Comparison of ENCODE assay signal across 1 cellular context in the genomic region with DNA sequence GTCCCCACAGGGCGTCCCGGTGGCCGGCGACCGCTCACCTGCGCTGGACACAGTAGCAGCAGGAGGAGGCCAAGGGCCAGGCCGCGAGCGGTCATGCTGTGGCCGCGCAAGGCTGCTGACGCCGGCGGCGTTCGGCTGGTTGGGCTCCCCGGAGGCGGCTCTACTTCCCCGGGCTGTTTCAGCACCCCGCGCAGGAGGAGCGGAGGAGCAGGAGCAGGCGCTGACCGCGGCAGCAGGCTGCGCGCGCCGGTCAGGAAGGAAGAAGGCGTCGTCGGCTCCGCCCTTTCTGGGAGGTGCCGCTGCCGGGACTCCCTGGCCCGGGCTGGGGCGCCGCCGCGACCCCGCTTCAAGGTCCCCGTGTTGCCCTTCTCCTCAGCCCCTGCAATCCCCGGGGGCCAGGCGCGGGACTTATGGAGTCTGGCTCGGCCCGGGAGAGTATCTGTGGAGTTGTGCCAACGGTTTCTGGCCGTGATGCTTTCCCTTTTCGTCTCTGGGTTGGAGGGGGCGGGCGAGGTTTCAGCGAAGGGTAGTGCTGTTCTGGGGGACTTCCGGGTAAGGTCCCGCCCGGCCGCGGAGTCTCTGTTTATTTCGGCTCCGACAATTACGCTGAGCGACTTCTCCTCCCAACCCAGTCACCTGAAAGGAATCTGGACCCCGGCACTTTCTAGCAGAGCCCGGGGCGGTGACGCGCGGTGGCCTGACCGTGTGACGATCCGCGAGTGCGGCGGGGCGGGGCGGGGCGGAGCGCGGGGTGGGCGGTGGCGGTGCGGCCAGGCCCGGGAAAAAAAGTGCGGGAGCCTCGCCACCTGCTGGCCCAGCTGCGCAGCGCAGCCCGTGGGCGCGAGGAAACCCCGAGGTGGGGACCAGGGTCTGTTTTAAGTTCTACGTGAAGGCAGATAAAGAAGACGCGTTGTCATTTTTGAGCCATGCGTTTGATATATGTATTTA.
A peak's percentile ranks its signal among the peaks of the same experiment; 100 is the strongest.
TF ChIP-seq lines count a peak whose summit lies in the region.

A gene (minus strand): TSS at position 258 of the 948 bp plus-strand sequence. CDS start 163 bp downstream, at position 95.

TF ChIP-seq in HepG2, 621 proteins besides CTCF, POLR2A, EP300 and RAD21 (continued from another document and continues in another):
- TF ChIP-seq, protein P1, sequence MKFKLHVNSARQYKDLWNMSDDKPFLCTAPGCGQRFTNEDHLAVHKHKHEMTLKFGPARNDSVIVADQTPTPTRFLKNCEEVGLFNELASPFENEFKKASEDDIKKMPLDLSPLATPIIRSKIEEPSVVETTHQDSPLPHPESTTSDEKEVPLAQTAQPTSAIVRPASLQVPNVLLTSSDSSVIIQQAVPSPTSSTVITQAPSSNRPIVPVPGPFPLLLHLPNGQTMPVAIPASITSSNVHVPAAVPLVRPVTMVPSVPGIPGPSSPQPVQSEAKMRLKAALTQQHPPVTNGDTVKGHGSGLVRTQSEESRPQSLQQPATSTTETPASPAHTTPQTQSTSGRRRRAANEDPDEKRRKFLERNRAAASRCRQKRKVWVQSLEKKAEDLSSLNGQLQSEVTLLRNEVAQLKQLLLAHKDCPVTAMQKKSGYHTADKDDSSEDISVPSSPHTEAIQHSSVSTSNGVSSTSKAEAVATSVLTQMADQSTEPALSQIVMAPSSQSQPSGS (CRISPR knock-in tag; IDR thresholded peaks at IDR 0.05): peak; percentile 12; the same call in 1 of the 2 replicates
- TF ChIP-seq SP2 (CRISPR knock-in tag; IDR thresholded peaks at IDR 0.05): no peak
- peak; percentile 90; the same call in 1 of the 2 replicates for TF ChIP-seq ZNF224 (CRISPR knock-in tag; IDR thresholded peaks at IDR 0.05)
- TF ChIP-seq NFE2L2 (IDR thresholded peaks at IDR 0.05; ENCODE audit: low read length): no peak
- no peak for TF ChIP-seq CC2D1A (CRISPR knock-in tag; IDR thresholded peaks at IDR 0.05)
- no peak; the same call in 1 of the 2 replicates for TF ChIP-seq IRF2 (CRISPR knock-in tag; IDR thresholded peaks at IDR 0.05)
- TF ChIP-seq ZNF879 (CRISPR knock-in tag; IDR thresholded peaks at IDR 0.05): 0 out of 2 replicates have a peak, but pooled peaks have one; percentile 83
- TF ChIP-seq KDM1A (CRISPR knock-in tag; IDR thresholded peaks at IDR 0.05): no peak
- TF ChIP-seq, protein P2, sequence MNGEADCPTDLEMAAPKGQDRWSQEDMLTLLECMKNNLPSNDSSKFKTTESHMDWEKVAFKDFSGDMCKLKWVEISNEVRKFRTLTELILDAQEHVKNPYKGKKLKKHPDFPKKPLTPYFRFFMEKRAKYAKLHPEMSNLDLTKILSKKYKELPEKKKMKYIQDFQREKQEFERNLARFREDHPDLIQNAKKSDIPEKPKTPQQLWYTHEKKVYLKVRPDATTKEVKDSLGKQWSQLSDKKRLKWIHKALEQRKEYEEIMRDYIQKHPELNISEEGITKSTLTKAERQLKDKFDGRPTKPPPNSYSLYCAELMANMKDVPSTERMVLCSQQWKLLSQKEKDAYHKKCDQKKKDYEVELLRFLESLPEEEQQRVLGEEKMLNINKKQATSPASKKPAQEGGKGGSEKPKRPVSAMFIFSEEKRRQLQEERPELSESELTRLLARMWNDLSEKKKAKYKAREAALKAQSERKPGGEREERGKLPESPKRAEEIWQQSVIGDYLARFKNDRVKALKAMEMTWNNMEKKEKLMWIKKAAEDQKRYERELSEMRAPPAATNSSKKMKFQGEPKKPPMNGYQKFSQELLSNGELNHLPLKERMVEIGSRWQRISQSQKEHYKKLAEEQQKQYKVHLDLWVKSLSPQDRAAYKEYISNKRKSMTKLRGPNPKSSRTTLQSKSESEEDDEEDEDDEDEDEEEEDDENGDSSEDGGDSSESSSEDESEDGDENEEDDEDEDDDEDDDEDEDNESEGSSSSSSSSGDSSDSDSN (CRISPR knock-in tag; IDR thresholded peaks at IDR 0.05): peak; percentile 99
- TF ChIP-seq ZNF33A (CRISPR knock-in tag; IDR thresholded peaks at IDR 0.05; ENCODE audit: borderline replicate concordance): no peak; the same call in 1 of the 2 replicates
- TF ChIP-seq, protein P3, sequence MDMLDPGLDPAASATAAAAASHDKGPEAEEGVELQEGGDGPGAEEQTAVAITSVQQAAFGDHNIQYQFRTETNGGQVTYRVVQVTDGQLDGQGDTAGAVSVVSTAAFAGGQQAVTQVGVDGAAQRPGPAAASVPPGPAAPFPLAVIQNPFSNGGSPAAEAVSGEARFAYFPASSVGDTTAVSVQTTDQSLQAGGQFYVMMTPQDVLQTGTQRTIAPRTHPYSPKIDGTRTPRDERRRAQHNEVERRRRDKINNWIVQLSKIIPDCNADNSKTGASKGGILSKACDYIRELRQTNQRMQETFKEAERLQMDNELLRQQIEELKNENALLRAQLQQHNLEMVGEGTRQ (IDR thresholded peaks at IDR 0.05; ENCODE audit: low read depth, low read length): no peak
- TF ChIP-seq, protein P3 (CRISPR knock-in tag; IDR thresholded peaks at IDR 0.05; ENCODE audit: borderline replicate concordance): no peak
- TF ChIP-seq, protein P4, sequence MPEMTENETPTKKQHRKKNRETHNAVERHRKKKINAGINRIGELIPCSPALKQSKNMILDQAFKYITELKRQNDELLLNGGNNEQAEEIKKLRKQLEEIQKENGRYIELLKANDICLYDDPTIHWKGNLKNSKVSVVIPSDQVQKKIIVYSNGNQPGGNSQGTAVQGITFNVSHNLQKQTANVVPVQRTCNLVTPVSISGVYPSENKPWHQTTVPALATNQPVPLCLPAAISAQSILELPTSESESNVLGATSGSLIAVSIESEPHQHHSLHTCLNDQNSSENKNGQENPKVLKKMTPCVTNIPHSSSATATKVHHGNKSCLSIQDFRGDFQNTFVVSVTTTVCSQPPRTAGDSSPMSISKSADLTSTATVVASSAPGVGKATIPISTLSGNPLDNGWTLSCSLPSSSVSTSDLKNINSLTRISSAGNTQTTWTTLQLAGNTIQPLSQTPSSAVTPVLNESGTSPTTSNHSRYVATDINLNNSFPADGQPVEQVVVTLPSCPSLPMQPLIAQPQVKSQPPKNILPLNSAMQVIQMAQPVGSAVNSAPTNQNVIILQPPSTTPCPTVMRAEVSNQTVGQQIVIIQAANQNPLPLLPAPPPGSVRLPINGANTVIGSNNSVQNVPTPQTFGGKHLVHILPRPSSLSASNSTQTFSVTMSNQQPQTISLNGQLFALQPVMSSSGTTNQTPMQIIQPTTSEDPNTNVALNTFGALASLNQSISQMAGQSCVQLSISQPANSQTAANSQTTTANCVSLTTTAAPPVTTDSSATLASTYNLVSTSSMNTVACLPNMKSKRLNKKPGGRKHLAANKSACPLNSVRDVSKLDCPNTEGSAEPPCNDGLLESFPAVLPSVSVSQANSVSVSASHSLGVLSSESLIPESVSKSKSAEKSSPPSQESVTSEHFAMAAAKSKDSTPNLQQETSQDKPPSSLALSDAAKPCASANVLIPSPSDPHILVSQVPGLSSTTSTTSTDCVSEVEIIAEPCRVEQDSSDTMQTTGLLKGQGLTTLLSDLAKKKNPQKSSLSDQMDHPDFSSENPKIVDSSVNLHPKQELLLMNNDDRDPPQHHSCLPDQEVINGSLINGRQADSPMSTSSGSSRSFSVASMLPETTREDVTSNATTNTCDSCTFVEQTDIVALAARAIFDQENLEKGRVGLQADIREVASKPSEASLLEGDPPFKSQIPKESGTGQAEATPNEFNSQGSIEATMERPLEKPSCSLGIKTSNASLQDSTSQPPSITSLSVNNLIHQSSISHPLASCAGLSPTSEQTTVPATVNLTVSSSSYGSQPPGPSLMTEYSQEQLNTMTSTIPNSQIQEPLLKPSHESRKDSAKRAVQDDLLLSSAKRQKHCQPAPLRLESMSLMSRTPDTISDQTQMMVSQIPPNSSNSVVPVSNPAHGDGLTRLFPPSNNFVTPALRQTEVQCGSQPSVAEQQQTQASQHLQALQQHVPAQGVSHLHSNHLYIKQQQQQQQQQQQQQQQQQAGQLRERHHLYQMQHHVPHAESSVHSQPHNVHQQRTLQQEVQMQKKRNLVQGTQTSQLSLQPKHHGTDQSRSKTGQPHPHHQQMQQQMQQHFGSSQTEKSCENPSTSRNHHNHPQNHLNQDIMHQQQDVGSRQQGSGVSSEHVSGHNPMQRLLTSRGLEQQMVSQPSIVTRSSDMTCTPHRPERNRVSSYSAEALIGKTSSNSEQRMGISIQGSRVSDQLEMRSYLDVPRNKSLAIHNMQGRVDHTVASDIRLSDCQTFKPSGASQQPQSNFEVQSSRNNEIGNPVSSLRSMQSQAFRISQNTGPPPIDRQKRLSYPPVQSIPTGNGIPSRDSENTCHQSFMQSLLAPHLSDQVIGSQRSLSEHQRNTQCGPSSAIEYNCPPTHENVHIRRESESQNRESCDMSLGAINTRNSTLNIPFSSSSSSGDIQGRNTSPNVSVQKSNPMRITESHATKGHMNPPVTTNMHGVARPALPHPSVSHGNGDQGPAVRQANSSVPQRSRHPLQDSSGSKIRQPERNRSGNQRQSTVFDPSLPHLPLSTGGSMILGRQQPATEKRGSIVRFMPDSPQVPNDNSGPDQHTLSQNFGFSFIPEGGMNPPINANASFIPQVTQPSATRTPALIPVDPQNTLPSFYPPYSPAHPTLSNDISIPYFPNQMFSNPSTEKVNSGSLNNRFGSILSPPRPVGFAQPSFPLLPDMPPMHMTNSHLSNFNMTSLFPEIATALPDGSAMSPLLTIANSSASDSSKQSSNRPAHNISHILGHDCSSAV (CRISPR knock-in tag; IDR thresholded peaks at IDR 0.05; ENCODE audit: borderline replicate concordance): no peak
- no peak for TF ChIP-seq ZNF644 (CRISPR knock-in tag; IDR thresholded peaks at IDR 0.05; ENCODE audit: low read depth)
- no peak for TF ChIP-seq HES4 (CRISPR knock-in tag; IDR thresholded peaks at IDR 0.05; ENCODE audit: borderline replicate concordance)
- no peak for TF ChIP-seq ATRX (CRISPR knock-in tag; IDR thresholded peaks at IDR 0.05; ENCODE audit: borderline replicate concordance)
- TF ChIP-seq CBX5 (CRISPR knock-in tag; IDR thresholded peaks at IDR 0.05; ENCODE audit: borderline replicate concordance): no peak
- TF ChIP-seq ZNF570 (CRISPR knock-in tag; IDR thresholded peaks at IDR 0.05; ENCODE audit: borderline replicate concordance): no peak
- peak; percentile 67; the same call in 1 of the 2 replicates for TF ChIP-seq ZNF264 (CRISPR knock-in tag; IDR thresholded peaks at IDR 0.05)
- TF ChIP-seq ZSCAN20 (CRISPR knock-in tag; IDR thresholded peaks at IDR 0.05; ENCODE audit: borderline replicate concordance): peak; percentile 77; the same call in 1 of the 2 replicates
- TF ChIP-seq STAG1 (CRISPR knock-in tag; IDR thresholded peaks at IDR 0.05): peak; percentile 86
- no peak for TF ChIP-seq RORA (CRISPR knock-in tag; IDR thresholded peaks at IDR 0.05)
- no peak for TF ChIP-seq ZNF652 (CRISPR knock-in tag; IDR thresholded peaks at IDR 0.05; ENCODE audit: borderline replicate concordance, low read depth)
- TF ChIP-seq ZFP90 (CRISPR knock-in tag; IDR thresholded peaks at IDR 0.05; ENCODE audit: borderline replicate concordance): no peak
- peak; percentile 93 for TF ChIP-seq ELF1 (CRISPR knock-in tag; IDR thresholded peaks at IDR 0.05)
- TF ChIP-seq, protein P5, sequence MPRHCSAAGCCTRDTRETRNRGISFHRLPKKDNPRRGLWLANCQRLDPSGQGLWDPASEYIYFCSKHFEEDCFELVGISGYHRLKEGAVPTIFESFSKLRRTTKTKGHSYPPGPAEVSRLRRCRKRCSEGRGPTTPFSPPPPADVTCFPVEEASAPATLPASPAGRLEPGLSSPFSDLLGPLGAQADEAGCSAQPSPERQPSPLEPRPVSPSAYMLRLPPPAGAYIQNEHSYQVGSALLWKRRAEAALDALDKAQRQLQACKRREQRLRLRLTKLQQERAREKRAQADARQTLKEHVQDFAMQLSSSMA (CRISPR knock-in tag; IDR thresholded peaks at IDR 0.05): no peak
- TF ChIP-seq KLF6 (CRISPR knock-in tag; IDR thresholded peaks at IDR 0.05): peak; percentile 63
- no peak for TF ChIP-seq ZEB1 (IDR thresholded peaks at IDR 0.05; ENCODE audit: insufficient replicate concordance, low read depth)
- TF ChIP-seq, protein P6, sequence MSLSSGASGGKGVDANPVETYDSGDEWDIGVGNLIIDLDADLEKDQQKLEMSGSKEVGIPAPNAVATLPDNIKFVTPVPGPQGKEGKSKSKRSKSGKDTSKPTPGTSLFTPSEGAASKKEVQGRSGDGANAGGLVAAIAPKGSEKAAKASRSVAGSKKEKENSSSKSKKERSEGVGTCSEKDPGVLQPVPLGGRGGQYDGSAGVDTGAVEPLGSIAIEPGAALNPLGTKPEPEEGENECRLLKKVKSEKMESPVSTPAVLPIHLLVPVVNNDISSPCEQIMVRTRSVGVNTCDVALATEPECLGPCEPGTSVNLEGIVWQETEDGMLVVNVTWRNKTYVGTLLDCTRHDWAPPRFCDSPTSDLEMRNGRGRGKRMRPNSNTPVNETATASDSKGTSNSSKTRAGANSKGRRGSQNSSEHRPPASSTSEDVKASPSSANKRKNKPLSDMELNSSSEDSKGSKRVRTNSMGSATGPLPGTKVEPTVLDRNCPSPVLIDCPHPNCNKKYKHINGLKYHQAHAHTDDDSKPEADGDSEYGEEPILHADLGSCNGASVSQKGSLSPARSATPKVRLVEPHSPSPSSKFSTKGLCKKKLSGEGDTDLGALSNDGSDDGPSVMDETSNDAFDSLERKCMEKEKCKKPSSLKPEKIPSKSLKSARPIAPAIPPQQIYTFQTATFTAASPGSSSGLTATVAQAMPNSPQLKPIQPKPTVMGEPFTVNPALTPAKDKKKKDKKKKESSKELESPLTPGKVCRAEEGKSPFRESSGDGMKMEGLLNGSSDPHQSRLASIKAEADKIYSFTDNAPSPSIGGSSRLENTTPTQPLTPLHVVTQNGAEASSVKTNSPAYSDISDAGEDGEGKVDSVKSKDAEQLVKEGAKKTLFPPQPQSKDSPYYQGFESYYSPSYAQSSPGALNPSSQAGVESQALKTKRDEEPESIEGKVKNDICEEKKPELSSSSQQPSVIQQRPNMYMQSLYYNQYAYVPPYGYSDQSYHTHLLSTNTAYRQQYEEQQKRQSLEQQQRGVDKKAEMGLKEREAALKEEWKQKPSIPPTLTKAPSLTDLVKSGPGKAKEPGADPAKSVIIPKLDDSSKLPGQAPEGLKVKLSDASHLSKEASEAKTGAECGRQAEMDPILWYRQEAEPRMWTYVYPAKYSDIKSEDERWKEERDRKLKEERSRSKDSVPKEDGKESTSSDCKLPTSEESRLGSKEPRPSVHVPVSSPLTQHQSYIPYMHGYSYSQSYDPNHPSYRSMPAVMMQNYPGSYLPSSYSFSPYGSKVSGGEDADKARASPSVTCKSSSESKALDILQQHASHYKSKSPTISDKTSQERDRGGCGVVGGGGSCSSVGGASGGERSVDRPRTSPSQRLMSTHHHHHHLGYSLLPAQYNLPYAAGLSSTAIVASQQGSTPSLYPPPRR (CRISPR knock-in tag; IDR thresholded peaks at IDR 0.05; ENCODE audit: borderline replicate concordance): peak; percentile 42; the same call in 1 of the 2 replicates
- TF ChIP-seq ZNF703 (CRISPR knock-in tag; IDR thresholded peaks at IDR 0.05; ENCODE audit: borderline replicate concordance): peak; percentile 83
- TF ChIP-seq SNAI1 (CRISPR knock-in tag; IDR thresholded peaks at IDR 0.05; ENCODE audit: borderline replicate concordance): no peak
- TF ChIP-seq PRMT3 (CRISPR knock-in tag; IDR thresholded peaks at IDR 0.05; ENCODE audit: borderline replicate concordance, low read depth): no peak
- TF ChIP-seq PHF8 (CRISPR knock-in tag; IDR thresholded peaks at IDR 0.05): peak; percentile 85
- no peak; the same call in 1 of the 2 replicates for TF ChIP-seq ZNF790 (CRISPR knock-in tag; IDR thresholded peaks at IDR 0.05; ENCODE audit: borderline replicate concordance)
- 0 out of 2 replicates have a peak, but pooled peaks have one; percentile 32 for TF ChIP-seq MIER3 (CRISPR knock-in tag; IDR thresholded peaks at IDR 0.05; ENCODE audit: borderline replicate concordance)
- 0 out of 2 replicates have a peak, but pooled peaks have one; percentile 54 for TF ChIP-seq ZSCAN25 (CRISPR knock-in tag; IDR thresholded peaks at IDR 0.05)
- 0 out of 2 replicates have a peak, but pooled peaks have one; percentile 10 for TF ChIP-seq ONECUT2 (CRISPR knock-in tag; IDR thresholded peaks at IDR 0.05)
